1 cellular context compared by ENCODE assay signal in the genomic region with DNA sequence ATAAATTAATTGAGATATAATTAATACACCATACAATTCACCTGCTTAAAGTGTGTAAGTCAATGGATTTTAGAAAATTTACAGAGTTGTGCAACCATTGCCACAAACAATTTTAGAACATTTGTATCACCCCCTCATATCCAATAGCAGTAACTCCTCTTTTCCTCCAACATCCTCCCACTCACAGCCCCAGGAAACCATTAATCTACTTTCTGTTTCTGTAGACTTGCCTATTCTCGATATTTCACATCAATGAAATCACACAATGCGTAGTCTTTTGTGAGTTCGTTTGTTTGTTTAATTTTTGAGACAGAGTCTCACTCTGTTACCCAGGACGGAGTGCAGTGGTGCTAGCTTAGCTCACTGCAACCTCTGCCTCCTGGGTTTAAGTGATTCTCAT.
TF ChIP-seq lines count a peak whose summit lies in the region.

No MANE protein-coding gene starts in this region.

TF ChIP-seq in HCT116, 20 proteins besides CTCF, POLR2A, EP300 and RAD21:
- TF ChIP-seq JUND (IDR thresholded peaks at IDR 0.05) (no peak), SRF (IDR thresholded peaks at IDR 0.05; ENCODE audit: low read depth) (no peak), SP1 (IDR thresholded peaks at IDR 0.05; ENCODE audit: low read depth) (no peak)
- TF ChIP-seq, protein P1, sequence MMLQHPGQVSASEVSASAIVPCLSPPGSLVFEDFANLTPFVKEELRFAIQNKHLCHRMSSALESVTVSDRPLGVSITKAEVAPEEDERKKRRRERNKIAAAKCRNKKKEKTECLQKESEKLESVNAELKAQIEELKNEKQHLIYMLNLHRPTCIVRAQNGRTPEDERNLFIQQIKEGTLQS (IDR thresholded peaks at IDR 0.05) = no peak
- TF ChIP-seq, protein P2, sequence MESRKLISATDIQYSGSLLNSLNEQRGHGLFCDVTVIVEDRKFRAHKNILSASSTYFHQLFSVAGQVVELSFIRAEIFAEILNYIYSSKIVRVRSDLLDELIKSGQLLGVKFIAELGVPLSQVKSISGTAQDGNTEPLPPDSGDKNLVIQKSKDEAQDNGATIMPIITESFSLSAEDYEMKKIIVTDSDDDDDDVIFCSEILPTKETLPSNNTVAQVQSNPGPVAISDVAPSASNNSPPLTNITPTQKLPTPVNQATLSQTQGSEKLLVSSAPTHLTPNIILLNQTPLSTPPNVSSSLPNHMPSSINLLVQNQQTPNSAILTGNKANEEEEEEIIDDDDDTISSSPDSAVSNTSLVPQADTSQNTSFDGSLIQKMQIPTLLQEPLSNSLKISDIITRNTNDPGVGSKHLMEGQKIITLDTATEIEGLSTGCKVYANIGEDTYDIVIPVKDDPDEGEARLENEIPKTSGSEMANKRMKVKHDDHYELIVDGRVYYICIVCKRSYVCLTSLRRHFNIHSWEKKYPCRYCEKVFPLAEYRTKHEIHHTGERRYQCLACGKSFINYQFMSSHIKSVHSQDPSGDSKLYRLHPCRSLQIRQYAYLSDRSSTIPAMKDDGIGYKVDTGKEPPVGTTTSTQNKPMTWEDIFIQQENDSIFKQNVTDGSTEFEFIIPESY (IDR thresholded peaks at IDR 0.05; ENCODE audit: extremely low read depth, insufficient replicate concordance, low read length) = no peak
TF ChIP-seq in HCT116: peak in this region for 0.
